ENCODE assay signal across 8 cellular contexts in genomic region chr19:5691205-5691929, GRCh38. TPM values are rescaled to one million over a fixed set of nuclear protein-coding genes. Genes with fewer than 3 reads are reported as not detected.
DNase-seq lines count a peak whose midpoint lies in the region; ATAC-seq and TF ChIP-seq lines count a peak whose summit lies in the region.

No MANE protein-coding gene starts in this region.

- intact Hi-C loops in activated T-helper 1 cell treated with anti-CD3 and anti-CD28 coated beads, Interleukin-12 subunit alpha, Interleukin-12 subunit beta, Interleukin-2, Interleukin-4 antibody, amounts not matched to agents 30 ng/mL and 10 ng/mL and 1 ng/mL, durations not matched to agents 14 hours and 24 hours and 36 hours (cut with micrococcal nuclease): no loop called here
- intact Hi-C loops in posterior vena cava (cut with DNase I): no loop called here

- peak in 1 of 4 experiments; percentile 7 for TF ChIP-seq CTCF in gastroesophageal sphincter (IDR thresholded peaks at IDR 0.05)

- no peaks in the 10 kb centered on the region for H3K27me3 Mint-ChIP-seq in activated T-helper 1 cell treated with anti-CD3 and anti-CD28 coated beads, Interleukin-12 subunit alpha, Interleukin-12 subunit beta, Interleukin-2, Interleukin-4 antibody, amounts not matched to agents 30 ng/mL and 10 ng/mL and 1 ng/mL, durations not matched to agents 14 hours and 24 hours and 36 hours (ENCODE audit: insufficient read depth)

- H3K27ac ChIP-seq in gastroesophageal sphincter: peak overlapping the region; percentile 71 to 95 (median 94)

- ATAC-seq in GM18505 (IDR thresholded peaks at IDR 0.05; ENCODE audit: unreplicated experiment) (no peak), gastroesophageal sphincter (no peak), GM18868 (IDR thresholded peaks at IDR 0.05; ENCODE audit: unreplicated experiment) (no peak)

- 0% methylated on average over 2 of the region's 43 CpGs; no CpG with 5 or more reads in 1 of the 2 donors for WGBS in gastroesophageal sphincter (ENCODE audit: low coverage in 1 of 2), 2 donors

- H3K27ac Mint-ChIP-seq in activated T-helper 1 cell treated with anti-CD3 and anti-CD28 coated beads, Interleukin-12 subunit alpha, Interleukin-12 subunit beta, Interleukin-2, Interleukin-4 antibody, amounts not matched to agents 30 ng/mL and 10 ng/mL and 1 ng/mL, durations not matched to agents 14 hours and 24 hours and 36 hours: peak overlapping the region; percentile 95

- no peaks in the 10 kb centered on the region for H3K9me3 Mint-ChIP-seq in activated T-helper 1 cell treated with anti-CD3 and anti-CD28 coated beads, Interleukin-12 subunit alpha, Interleukin-12 subunit beta, Interleukin-2, Interleukin-4 antibody, amounts not matched to agents 30 ng/mL and 10 ng/mL and 1 ng/mL, durations not matched to agents 14 hours and 24 hours and 36 hours

- peak; percentile 36 for TF ChIP-seq POLR2A in GM18505 (IDR thresholded peaks at IDR 0.05; ENCODE audit: borderline replicate concordance, extremely low read depth, insufficient read depth, insufficient read length)
- no peak for TF ChIP-seq POLR2A in gastroesophageal sphincter (IDR thresholded peaks at IDR 0.05)

- peaks cover 37% of the 10 kb centered on the region for H3K36me3 Mint-ChIP-seq in activated T-helper 1 cell treated with anti-CD3 and anti-CD28 coated beads, Interleukin-12 subunit alpha, Interleukin-12 subunit beta, Interleukin-2, Interleukin-4 antibody, amounts not matched to agents 30 ng/mL and 10 ng/mL and 1 ng/mL, durations not matched to agents 14 hours and 24 hours and 36 hours (ENCODE audit: low read depth)

- peaks cover 9% of the 10 kb centered on the region for H3K4me1 Mint-ChIP-seq in activated T-helper 1 cell treated with anti-CD3 and anti-CD28 coated beads, Interleukin-12 subunit alpha, Interleukin-12 subunit beta, Interleukin-2, Interleukin-4 antibody, amounts not matched to agents 30 ng/mL and 10 ng/mL and 1 ng/mL, durations not matched to agents 14 hours and 24 hours and 36 hours (ENCODE audit: low read depth)

- peaks cover 0 to 63% (median 11%) of the 10 kb centered on the region in 3 donors for H3K4me1 ChIP-seq in gastroesophageal sphincter

- peak overlapping the region; percentile 60 to 85 for H3K4me3 ChIP-seq in gastroesophageal sphincter

- no peak for TF ChIP-seq EP300 in gastroesophageal sphincter (IDR thresholded peaks at IDR 0.05)

- peaks cover 0 to 51% of the 10 kb centered on the region in 2 donors for H3K36me3 ChIP-seq in gastroesophageal sphincter

- DNase-seq in NCI-H69 (lab: John Stamatoyannopoulos, UW) (peak; percentile 48), posterior vena cava (ENCODE audit: low spot score) (peak; percentile 90), occipital lobe (lab: John Stamatoyannopoulos, UW) (no peak), GM19240 (ENCODE audit: insufficient read length, low spot score) (no peak)
- DNase-seq in activated T-helper 1 cell treated with anti-CD3 and anti-CD28 coated beads, Interleukin-12 subunit alpha, Interleukin-12 subunit beta, Interleukin-2, Interleukin-4 antibody, amounts not matched to agents 30 ng/mL and 10 ng/mL and 1 ng/mL, durations not matched to agents 14 hours and 24 hours and 36 hours (ENCODE audit: low spot score): no peak

- no peaks in the 10 kb centered on the region for H3K9me3 ChIP-seq in gastroesophageal sphincter

- no peaks in the 10 kb centered on the region for H3K27me3 ChIP-seq in gastroesophageal sphincter

- peak overlapping the region; percentile 99 for H3K4me3 Mint-ChIP-seq in activated T-helper 1 cell treated with anti-CD3 and anti-CD28 coated beads, Interleukin-12 subunit alpha, Interleukin-12 subunit beta, Interleukin-2, Interleukin-4 antibody, amounts not matched to agents 30 ng/mL and 10 ng/mL and 1 ng/mL, durations not matched to agents 14 hours and 24 hours and 36 hours

RNA-seq across cellular contexts. Expression of gene RPL36, which starts 1.3 kb away (rescaled TPM):
- total RNA-seq in activated T-helper 1 cell treated with anti-CD3 and anti-CD28 coated beads, Interleukin-12 subunit alpha, Interleukin-12 subunit beta, Interleukin-2, Interleukin-4 antibody, amounts not matched to agents 30 ng/mL and 10 ng/mL and 1 ng/mL, durations not matched to agents 14 hours and 24 hours and 36 hours: 1,000 and 1,001 TPM in 2 replicates
- total RNA-seq in gastroesophageal sphincter (1,000 to 10,000 TPM in 1 of 4 donors, 100 to 1,000 TPM in 3; 393 to 1,204 (median 723) TPM), posterior vena cava (100 to 1,000 TPM; 525 to 575 TPM), occipital lobe (299 TPM)

RNA-seq across cellular contexts. Expression of gene HSD11B1L, which starts 10.5 kb away (rescaled TPM):
- 1.9 TPM in 2 replicates for total RNA-seq in activated T-helper 1 cell treated with anti-CD3 and anti-CD28 coated beads, Interleukin-12 subunit alpha, Interleukin-12 subunit beta, Interleukin-2, Interleukin-4 antibody, amounts not matched to agents 30 ng/mL and 10 ng/mL and 1 ng/mL, durations not matched to agents 14 hours and 24 hours and 36 hours
- total RNA-seq in gastroesophageal sphincter (10 to 100 TPM; 11.2 to 22.9 (median 18.9) TPM), posterior vena cava (1 to 10 TPM; 3.8 to 4.0 TPM), occipital lobe (16.7 TPM)

RNA-seq across cellular contexts. Expression of gene MICOS13, which starts 11.1 kb away (rescaled TPM):
- 57.4 and 60.6 TPM in 2 replicates for total RNA-seq in activated T-helper 1 cell treated with anti-CD3 and anti-CD28 coated beads, Interleukin-12 subunit alpha, Interleukin-12 subunit beta, Interleukin-2, Interleukin-4 antibody, amounts not matched to agents 30 ng/mL and 10 ng/mL and 1 ng/mL, durations not matched to agents 14 hours and 24 hours and 36 hours
- total RNA-seq in gastroesophageal sphincter (10 to 100 TPM; 29.7 to 60.6 (median 50.7) TPM), posterior vena cava (10 to 100 TPM; 54.1 to 54.4 TPM), occipital lobe (16.2 TPM)

RNA-seq across cellular contexts. Expression of gene LONP1, which starts 28.6 kb away (rescaled TPM):
- total RNA-seq in activated T-helper 1 cell treated with anti-CD3 and anti-CD28 coated beads, Interleukin-12 subunit alpha, Interleukin-12 subunit beta, Interleukin-2, Interleukin-4 antibody, amounts not matched to agents 30 ng/mL and 10 ng/mL and 1 ng/mL, durations not matched to agents 14 hours and 24 hours and 36 hours: 180 and 186 TPM in 2 replicates
- 10 to 100 TPM; 44.5 to 73.2 (median 64.1) TPM for total RNA-seq in gastroesophageal sphincter
- total RNA-seq in posterior vena cava: 10 to 100 TPM; 34.8 to 40.4 TPM
- 39.6 TPM for total RNA-seq in occipital lobe

RNA-seq across cellular contexts. Expression of gene CATSPERD, which starts 29.1 kb away (rescaled TPM):
- total RNA-seq in activated T-helper 1 cell treated with anti-CD3 and anti-CD28 coated beads, Interleukin-12 subunit alpha, Interleukin-12 subunit beta, Interleukin-2, Interleukin-4 antibody, amounts not matched to agents 30 ng/mL and 10 ng/mL and 1 ng/mL, durations not matched to agents 14 hours and 24 hours and 36 hours: not detected in 2 replicates
- total RNA-seq in gastroesophageal sphincter: under 1 TPM in 2 of 4 donors, not detected in 2; 0.27 to 0.47 TPM
- not detected for total RNA-seq in posterior vena cava
- total RNA-seq in occipital lobe: not detected

Comparison
In these comparisons a context has a peak if more than half of its experiments do, and no peak if none do; other contexts are left out.
1. DNase-seq: peak in NCI-H69 (single experiment) and posterior vena cava (single experiment); none in activated T-helper 1 cell treated with anti-CD3 and anti-CD28 coated beads, Interleukin-12 subunit alpha, Interleukin-12 subunit beta, Interleukin-2, Interleukin-4 antibody, amounts not matched to agents 30 ng/mL and 10 ng/mL and 1 ng/mL, durations not matched to agents 14 hours and 24 hours and 36 hours (single experiment), occipital lobe (single experiment) and GM19240 (single experiment).